In the genomic region with DNA sequence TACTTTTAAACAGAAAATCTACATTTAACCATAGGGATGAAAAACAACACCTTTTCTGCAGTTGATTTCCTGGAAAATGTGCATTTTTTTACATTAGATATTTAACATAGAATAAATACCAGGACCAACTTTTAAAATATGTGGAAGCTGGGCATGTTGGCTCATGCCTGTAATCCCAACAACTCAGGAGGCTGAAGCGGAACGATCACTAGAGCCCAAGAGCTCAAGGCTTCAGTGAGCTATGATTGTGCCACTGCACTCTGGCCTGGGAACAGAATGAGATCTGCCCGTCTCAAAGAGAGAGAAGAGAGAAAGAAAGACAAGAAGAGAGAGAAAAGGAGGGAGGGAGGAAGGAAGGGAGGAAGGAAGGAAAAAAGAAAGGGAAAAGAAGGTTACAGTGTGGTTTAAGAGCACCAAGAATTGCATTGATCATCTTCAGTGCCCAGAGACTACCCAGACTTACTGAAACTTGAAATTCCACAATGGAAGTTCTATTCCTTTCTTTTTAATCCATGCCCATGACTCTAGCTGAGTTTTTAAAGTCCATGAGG, we compare ENCODE assay signal across 21 cellular contexts.
DNase-seq lines count a peak whose midpoint lies in the region; ATAC-seq and TF ChIP-seq lines count a peak whose summit lies in the region.
"Had no signal": no experiment of that assay in that cellular context is flagged by ENCODE, and none has a peak within 500 bp of the region (broad histone marks: within the 10 kb centered on the region; RNA-seq: fewer than 3 reads in every experiment).

No MANE protein-coding gene starts in this region.

- DNase-seq in DMS79 (lab: John Stamatoyannopoulos, UW), result peak; percentile 10
- DNase-seq in chondrocyte (ENCODE audit: low spot score), result no peak
- peak; percentile 8 for DNase-seq in kidney tubule cell (ENCODE audit: low spot score)
- no peak for DNase-seq in activated CD4-positive, alpha-beta T cell treated with anti-CD3 and anti-CD28 coated beads, Interleukin-2, amount 50 U/mL, for 1 hour
- DNase-seq in NCI-H1417 treated with DMSO at 0.1 percent for 48 hours (lab: John Stamatoyannopoulos, UW), result no peak
- DNase-seq: Calu3; CD8-positive, alpha-beta T cell; H7; Kasumi-1; NCI-H1092; NCI-H146; NCI-H2029 treated with DMSO at 0.1 percent for 48 hours; NCI-H524; NCI-H82; SHP77 treated with DMSO at 0.1 percent for 48 hours had no signal

- CTCF ChIA-PET in HEK293 (lab: Yijun Ruan, JAX), result interaction anchor here (0.5 kb wide), 1 partner anchor 589 kb away, joined by 4 read pairs; no protein-coding TSS in a partner anchor

- POLR2A ChIA-PET in HEK293 (lab: Yijun Ruan, JAX), result interaction anchor here (0.6 kb wide), 1 partner anchor 97 kb away, joined by 3 read pairs; no protein-coding TSS in a partner anchor

- no peaks in the 10 kb centered on the region for H3K9me3 Mint-ChIP-seq in chondrocyte (ENCODE audit: low read depth)
- H3K9me3 Mint-ChIP-seq: CD8-positive, alpha-beta T cell had no signal

- no peak for TF ChIP-seq CTCF in HEK293 (tag by site-specific recombination; IDR thresholded peaks at IDR 0.05)
- no peak for TF ChIP-seq CTCF in chondrocyte (IDR thresholded peaks at IDR 0.05)

- peaks cover 14% of the 10 kb centered on the region for H3K27me3 Mint-ChIP-seq in chondrocyte (ENCODE audit: low read depth)

- no peaks in the 10 kb centered on the region for H3K36me3 ChIP-seq in HEK293 (ENCODE audit: control insufficient read depth in 2 of 2, insufficient read depth in 1 of 2, low read length in 2 of 2)
- H3K36me3 ChIP-seq: BLaER1 had no signal

- H3K4me1 ChIP-seq in HEK293 (ENCODE audit: control insufficient read depth, insufficient read depth, low read length), result no peaks in the 10 kb centered on the region
- H3K4me1 ChIP-seq: BLaER1 had no signal

- H3K4me1 Mint-ChIP-seq in chondrocyte (ENCODE audit: low read depth), result peaks cover 24% of the 10 kb centered on the region

- no peak overlapping the region for H3K4me3 Mint-ChIP-seq in chondrocyte (ENCODE audit: unreplicated experiment)
- H3K4me3 Mint-ChIP-seq: CD8-positive, alpha-beta T cell; IgD-negative memory B cell had no signal

- no peak overlapping the region for H3K27ac ChIP-seq in HEK293 (ENCODE audit: extremely low read depth, low read depth, low read length)
- H3K27ac ChIP-seq: BLaER1, HL-60 had no signal

- H3K27ac Mint-ChIP-seq in chondrocyte (ENCODE audit: unreplicated experiment), result peak overlapping the region; percentile 46
- H3K27ac Mint-ChIP-seq: CD8-positive, alpha-beta T cell; IgD-negative memory B cell had no signal

- H3K36me3 Mint-ChIP-seq in chondrocyte (ENCODE audit: low read depth), result peaks cover 1% of the 10 kb centered on the region
- H3K36me3 Mint-ChIP-seq: CD8-positive, alpha-beta T cell had no signal

- no peaks in the 10 kb centered on the region for H3K9me3 ChIP-seq in HEK293 (ENCODE audit: control insufficient read depth, insufficient read depth, low read depth, low read length)

- no peak overlapping the region for H3K4me3 ChIP-seq in HEK293 (ENCODE audit: low read depth, low read length)
- H3K4me3 ChIP-seq: BLaER1 had no signal

- no peak for ATAC-seq in HG02759 (IDR thresholded peaks at IDR 0.05; ENCODE audit: unreplicated experiment)
- ATAC-seq: CD8-positive, alpha-beta T cell; SK-N-SH treated with all-trans-retinoic acid at 6 μM for 48 hours had no signal

TF ChIP-seq in HEK293, 187 proteins besides CTCF, POLR2A, EP300 and RAD21:
- TF ChIP-seq ZNF660 (tag by site-specific recombination; IDR thresholded peaks at IDR 0.05), result no peak
- TF ChIP-seq ZNF366 (tag by site-specific recombination; conservative IDR thresholded peaks at IDR 0.05), result peak; percentile 50; the same call in 1 of the 2 replicates
- peak; percentile 60 for TF ChIP-seq ZBTB17 (tag by site-specific recombination; IDR thresholded peaks at IDR 0.05)
- TF ChIP-seq ZFP41 (tag by site-specific recombination; IDR thresholded peaks at IDR 0.05; ENCODE audit: borderline replicate concordance), result no peak

Comparison
In these comparisons a context has a peak if more than half of its experiments do, and no peak if none do; other contexts are left out.
1. DNase-seq: peak in DMS79 (single experiment) and kidney tubule cell (single experiment); none in chondrocyte (single experiment), activated CD4-positive, alpha-beta T cell treated with anti-CD3 and anti-CD28 coated beads, Interleukin-2, amount 50 U/mL, for 1 hour (single experiment) and NCI-H1417 treated with DMSO at 0.1 percent for 48 hours (single experiment).